22 cellular contexts compared by ENCODE assay signal in the genomic region with DNA sequence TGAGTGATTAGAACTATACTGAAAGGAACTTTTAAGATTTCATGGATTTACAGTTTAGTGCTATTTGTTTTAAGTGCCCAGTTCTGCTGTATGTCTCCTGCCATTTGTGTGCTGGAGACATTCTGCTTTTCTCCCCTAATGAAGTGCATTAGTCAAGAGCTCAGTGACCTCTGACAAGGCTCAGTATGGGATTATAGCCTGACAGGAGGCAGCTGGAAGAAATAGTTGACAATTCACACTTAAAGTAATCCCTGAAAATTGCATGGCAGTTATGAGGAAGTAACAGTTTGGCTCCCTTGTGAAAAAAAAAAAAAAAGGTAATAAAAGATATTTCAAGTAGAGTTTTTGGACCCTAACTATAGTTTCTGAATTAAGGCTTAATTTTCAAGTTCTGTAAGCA.
"Had no signal": no experiment of that assay in that cellular context is flagged by ENCODE, and none has a peak within 500 bp of the region (broad histone marks: within the 10 kb centered on the region; RNA-seq: fewer than 3 reads in every experiment).

No MANE protein-coding gene starts in this region.

- H3K27me3 ChIP-seq: ascending aorta, breast epithelium, gastrocnemius medialis, thyroid gland had no signal

- H3K4me3 ChIP-seq: ascending aorta, breast epithelium, gastrocnemius medialis, heart right ventricle, thyroid gland had no signal

- DNase-seq: activated CD4-positive, alpha-beta T cell treated with anti-CD3 and anti-CD28 coated beads for 1 hour; activated CD4-positive, alpha-beta T cell treated with anti-CD3 and anti-CD28 coated beads, Interleukin-2, amount 50 U/mL, for 48 hours; activated CD8-positive, alpha-beta memory T cell treated with anti-CD3 and anti-CD28 coated beads, Interleukin-2, amount 10 ng/mL, durations not matched to agents 7 days and 5 days; activated naive CD4-positive, alpha-beta T cell treated with anti-CD3 and anti-CD28 coated beads, Interleukin-2, amount 10 ng/mL, durations not matched to agents 7 days and 5 days; activated T-cell treated with anti-CD3 and anti-CD28 coated beads, Interleukin-2, amount 50 U/mL, for 1 hour; dermis blood vessel endothelial cell; effector memory CD8-positive, alpha-beta T cell; gastrocnemius medialis; heart right ventricle; left cardiac atrium; mammary epithelial cell; naive thymus-derived CD4-positive, alpha-beta T cell; nucleus accumbens; posterior cingulate gyrus; retina; stimulated activated CD4-positive, alpha-beta T cell treated with anti-CD3 and anti-CD28 coated beads, Interleukin-2, amount 100 ng/mL, for 48 hours; T-helper 9 cell; thyroid gland had no signal

- H3K4me1 ChIP-seq: ascending aorta, breast epithelium, gastrocnemius medialis, heart right ventricle, thyroid gland had no signal

- H3K27me3 Mint-ChIP-seq: activated CD8-positive, alpha-beta memory T cell treated with anti-CD3 and anti-CD28 coated beads, Interleukin-2, amount 10 ng/mL, durations not matched to agents 7 days and 5 days; activated naive CD4-positive, alpha-beta T cell treated with anti-CD3 and anti-CD28 coated beads, Interleukin-2, amount 10 ng/mL, durations not matched to agents 7 days and 5 days; effector memory CD8-positive, alpha-beta T cell; naive thymus-derived CD4-positive, alpha-beta T cell; stimulated activated memory B cell treated with anti-CD40 and anti-IgM and Interleukin-4, amounts not matched to agents 10 μg/mL and 1 μg/mL and 100 μg/mL, for 72 hours had no signal

- H3K36me3 Mint-ChIP-seq: activated CD8-positive, alpha-beta memory T cell treated with anti-CD3 and anti-CD28 coated beads, Interleukin-2, amount 10 ng/mL, durations not matched to agents 7 days and 5 days; activated naive CD4-positive, alpha-beta T cell treated with anti-CD3 and anti-CD28 coated beads, Interleukin-2, amount 10 ng/mL, durations not matched to agents 7 days and 5 days; naive thymus-derived CD4-positive, alpha-beta T cell; stimulated activated memory B cell treated with anti-CD40 and anti-IgM and Interleukin-4, amounts not matched to agents 10 μg/mL and 1 μg/mL and 100 μg/mL, for 72 hours had no signal

- H3K4me3 Mint-ChIP-seq: activated CD8-positive, alpha-beta memory T cell treated with anti-CD3 and anti-CD28 coated beads, Interleukin-2, amount 10 ng/mL, durations not matched to agents 7 days and 5 days; activated naive CD4-positive, alpha-beta T cell treated with anti-CD3 and anti-CD28 coated beads, Interleukin-2, amount 10 ng/mL, durations not matched to agents 7 days and 5 days; effector memory CD8-positive, alpha-beta T cell; naive thymus-derived CD4-positive, alpha-beta T cell; stimulated activated memory B cell treated with anti-CD40 and anti-IgM and Interleukin-4, amounts not matched to agents 10 μg/mL and 1 μg/mL and 100 μg/mL, for 72 hours had no signal

- H3K27ac ChIP-seq: ascending aorta, breast epithelium, gastrocnemius medialis, heart right ventricle, thyroid gland had no signal

- H3K27ac Mint-ChIP-seq: activated CD8-positive, alpha-beta memory T cell treated with anti-CD3 and anti-CD28 coated beads, Interleukin-2, amount 10 ng/mL, durations not matched to agents 7 days and 5 days; activated naive CD4-positive, alpha-beta T cell treated with anti-CD3 and anti-CD28 coated beads, Interleukin-2, amount 10 ng/mL, durations not matched to agents 7 days and 5 days; activated T-helper 2 cell treated with anti-CD3 and anti-CD28 coated beads, Interferon-gamma antibody, Interleukin-2, Interleukin-4, amounts not matched to agents 10 μg/mL and 5 μg/mL and 100 μg/mL, durations not matched to agents 14 hours and 24 hours and 36 hours; effector memory CD8-positive, alpha-beta T cell; naive thymus-derived CD4-positive, alpha-beta T cell; stimulated activated memory B cell treated with anti-CD40 and anti-IgM and Interleukin-4, amounts not matched to agents 10 μg/mL and 1 μg/mL and 100 μg/mL, for 72 hours had no signal

- H3K36me3 ChIP-seq: ascending aorta, gastrocnemius medialis, heart right ventricle, thyroid gland had no signal

- ATAC-seq: activated CD8-positive, alpha-beta memory T cell treated with anti-CD3 and anti-CD28 coated beads, Interleukin-2, amount 10 ng/mL, durations not matched to agents 7 days and 5 days; effector memory CD8-positive, alpha-beta T cell; gastrocnemius medialis; heart right ventricle; left cardiac atrium; naive thymus-derived CD4-positive, alpha-beta T cell; stimulated activated memory B cell treated with anti-CD40 and anti-IgM and Interleukin-4, amounts not matched to agents 10 μg/mL and 1 μg/mL and 100 μg/mL, for 72 hours had no signal

- H3K9me3 ChIP-seq: ascending aorta, breast epithelium, gastrocnemius medialis, heart right ventricle, thyroid gland had no signal

- H3K4me1 Mint-ChIP-seq: activated CD8-positive, alpha-beta memory T cell treated with anti-CD3 and anti-CD28 coated beads, Interleukin-2, amount 10 ng/mL, durations not matched to agents 7 days and 5 days; activated naive CD4-positive, alpha-beta T cell treated with anti-CD3 and anti-CD28 coated beads, Interleukin-2, amount 10 ng/mL, durations not matched to agents 7 days and 5 days; stimulated activated memory B cell treated with anti-CD40 and anti-IgM and Interleukin-4, amounts not matched to agents 10 μg/mL and 1 μg/mL and 100 μg/mL, for 72 hours had no signal

- H3K9me3 Mint-ChIP-seq: activated naive CD4-positive, alpha-beta T cell treated with anti-CD3 and anti-CD28 coated beads, Interleukin-2, amount 10 ng/mL, durations not matched to agents 7 days and 5 days; activated T-helper 2 cell treated with anti-CD3 and anti-CD28 coated beads, Interferon-gamma antibody, Interleukin-2, Interleukin-4, amounts not matched to agents 10 μg/mL and 5 μg/mL and 100 μg/mL, durations not matched to agents 14 hours and 24 hours and 36 hours; stimulated activated memory B cell treated with anti-CD40 and anti-IgM and Interleukin-4, amounts not matched to agents 10 μg/mL and 1 μg/mL and 100 μg/mL, for 72 hours had no signal
